In the genomic region with DNA sequence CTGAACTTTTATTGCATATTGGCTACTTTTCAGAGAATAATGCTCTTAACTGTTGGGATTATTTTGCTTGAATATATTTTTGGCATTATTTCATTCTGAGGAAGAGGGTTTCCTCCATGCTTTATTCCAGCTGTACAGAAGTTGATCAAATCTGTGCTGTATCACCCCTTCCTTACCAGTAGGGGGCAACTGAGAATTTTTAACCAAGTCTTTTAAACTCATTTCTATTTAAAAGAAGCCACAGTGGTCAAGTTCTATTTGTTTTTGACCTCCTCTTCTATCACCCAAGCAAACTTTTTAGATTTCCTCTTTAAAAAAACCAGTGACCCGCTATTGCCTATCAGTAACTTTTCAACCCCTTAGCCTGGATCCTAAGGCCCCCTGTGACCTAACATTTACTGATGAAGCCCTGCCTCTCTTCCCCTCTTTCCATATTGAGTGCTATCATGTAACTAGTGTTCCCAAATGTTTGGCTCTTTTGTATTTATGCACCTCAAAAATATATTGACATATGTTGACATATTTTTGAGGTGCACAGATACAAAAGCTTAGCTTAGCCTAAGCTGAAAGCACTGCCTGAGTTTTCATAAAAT, we compare ENCODE assay signal across 1 cellular context.
TF ChIP-seq lines count a peak whose summit lies in the region.

No MANE protein-coding gene starts in this region.

TF ChIP-seq in A549, 52 proteins besides CTCF, POLR2A, EP300 and RAD21 (continued from another document):
- TF ChIP-seq SMC3 (IDR thresholded peaks at IDR 0.05): 0 out of 3 replicates have a peak, but pooled peaks have one; percentile 15
